Comparison of ENCODE assay signal across 24 cellular contexts in genomic region chr19:48920949-48921348, GRCh38. TPM values are rescaled to one million over a fixed set of nuclear protein-coding genes. Genes with fewer than 3 reads are reported as not detected.
"Had no signal": no experiment of that assay in that cellular context is flagged by ENCODE, and none has a peak within 500 bp of the region (broad histone marks: within the 10 kb centered on the region; RNA-seq: fewer than 3 reads in every experiment).

No MANE protein-coding gene starts in this region.

- H3K9ac ChIP-seq: KMS-11 had no signal

- H3K27ac ChIP-seq: KMS-11, SJSA1, SK-N-MC had no signal

- FAIRE-seq: RCC 7860 had no signal

- H3K4me3 ChIP-seq: SJSA1, SK-N-MC had no signal

- DNase-seq: IMR-90, Kasumi-1, MM.1S, NCI-H1092 treated with DMSO at 0.1 percent for 48 hours, NCI-H1436, NCI-H187, NCI-H2029, NCI-H2081 treated with DMSO at 0.1 percent for 48 hours, NCI-H2171, NCI-H226, NCI-H446, NCI-H510A, NCI-H524 treated with DMSO at 0.1 percent for 48 hours, NCI-H69, NCI-H774, Right ventricle myocardium superior, RPMI8226, SIG-M5 had no signal

- H3K9me3 ChIP-seq: SJSA1 had no signal

RNA-seq across cellular contexts. Expression of gene DHDH, which starts 12.6 kb away (rescaled TPM):
- total RNA-seq: Right ventricle myocardium superior had no signal

RNA-seq across cellular contexts. Expression of gene TULP2, which starts 22.4 kb away (rescaled TPM):
- total RNA-seq: HT-29, M059J, Right ventricle myocardium superior, SJSA1 had no signal
